ENCODE assay signal across 1 cellular context in genomic region chr20:62167474-62167873, GRCh38.
TF ChIP-seq lines count a peak whose summit lies in the region.

No MANE protein-coding gene starts in this region.

TF ChIP-seq in HepG2, 621 proteins besides CTCF, POLR2A, EP300 and RAD21:
- TF ChIP-seq, protein P1, sequence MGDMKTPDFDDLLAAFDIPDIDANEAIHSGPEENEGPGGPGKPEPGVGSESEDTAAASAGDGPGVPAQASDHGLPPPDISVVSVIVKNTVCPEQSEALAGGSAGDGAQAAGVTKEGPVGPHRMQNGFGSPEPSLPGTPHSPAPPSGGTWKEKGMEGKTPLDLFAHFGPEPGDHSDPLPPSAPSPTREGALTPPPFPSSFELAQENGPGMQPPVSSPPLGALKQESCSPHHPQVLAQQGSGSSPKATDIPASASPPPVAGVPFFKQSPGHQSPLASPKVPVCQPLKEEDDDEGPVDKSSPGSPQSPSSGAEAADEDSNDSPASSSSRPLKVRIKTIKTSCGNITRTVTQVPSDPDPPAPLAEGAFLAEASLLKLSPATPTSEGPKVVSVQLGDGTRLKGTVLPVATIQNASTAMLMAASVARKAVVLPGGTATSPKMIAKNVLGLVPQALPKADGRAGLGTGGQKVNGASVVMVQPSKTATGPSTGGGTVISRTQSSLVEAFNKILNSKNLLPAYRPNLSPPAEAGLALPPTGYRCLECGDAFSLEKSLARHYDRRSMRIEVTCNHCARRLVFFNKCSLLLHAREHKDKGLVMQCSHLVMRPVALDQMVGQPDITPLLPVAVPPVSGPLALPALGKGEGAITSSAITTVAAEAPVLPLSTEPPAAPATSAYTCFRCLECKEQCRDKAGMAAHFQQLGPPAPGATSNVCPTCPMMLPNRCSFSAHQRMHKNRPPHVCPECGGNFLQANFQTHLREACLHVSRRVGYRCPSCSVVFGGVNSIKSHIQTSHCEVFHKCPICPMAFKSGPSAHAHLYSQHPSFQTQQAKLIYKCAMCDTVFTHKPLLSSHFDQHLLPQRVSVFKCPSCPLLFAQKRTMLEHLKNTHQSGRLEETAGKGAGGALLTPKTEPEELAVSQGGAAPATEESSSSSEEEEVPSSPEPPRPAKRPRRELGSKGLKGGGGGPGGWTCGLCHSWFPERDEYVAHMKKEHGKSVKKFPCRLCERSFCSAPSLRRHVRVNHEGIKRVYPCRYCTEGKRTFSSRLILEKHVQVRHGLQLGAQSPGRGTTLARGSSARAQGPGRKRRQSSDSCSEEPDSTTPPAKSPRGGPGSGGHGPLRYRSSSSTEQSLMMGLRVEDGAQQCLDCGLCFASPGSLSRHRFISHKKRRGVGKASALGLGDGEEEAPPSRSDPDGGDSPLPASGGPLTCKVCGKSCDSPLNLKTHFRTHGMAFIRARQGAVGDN (CRISPR knock-in tag; IDR thresholded peaks at IDR 0.05): 0 out of 2 replicates have a peak, but pooled peaks have one; percentile 13
- TF ChIP-seq, protein P2, sequence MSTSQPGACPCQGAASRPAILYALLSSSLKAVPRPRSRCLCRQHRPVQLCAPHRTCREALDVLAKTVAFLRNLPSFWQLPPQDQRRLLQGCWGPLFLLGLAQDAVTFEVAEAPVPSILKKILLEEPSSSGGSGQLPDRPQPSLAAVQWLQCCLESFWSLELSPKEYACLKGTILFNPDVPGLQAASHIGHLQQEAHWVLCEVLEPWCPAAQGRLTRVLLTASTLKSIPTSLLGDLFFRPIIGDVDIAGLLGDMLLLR (CRISPR knock-in tag; IDR thresholded peaks at IDR 0.05): no peak
